12 cellular contexts compared by ENCODE assay signal in the genomic region with DNA sequence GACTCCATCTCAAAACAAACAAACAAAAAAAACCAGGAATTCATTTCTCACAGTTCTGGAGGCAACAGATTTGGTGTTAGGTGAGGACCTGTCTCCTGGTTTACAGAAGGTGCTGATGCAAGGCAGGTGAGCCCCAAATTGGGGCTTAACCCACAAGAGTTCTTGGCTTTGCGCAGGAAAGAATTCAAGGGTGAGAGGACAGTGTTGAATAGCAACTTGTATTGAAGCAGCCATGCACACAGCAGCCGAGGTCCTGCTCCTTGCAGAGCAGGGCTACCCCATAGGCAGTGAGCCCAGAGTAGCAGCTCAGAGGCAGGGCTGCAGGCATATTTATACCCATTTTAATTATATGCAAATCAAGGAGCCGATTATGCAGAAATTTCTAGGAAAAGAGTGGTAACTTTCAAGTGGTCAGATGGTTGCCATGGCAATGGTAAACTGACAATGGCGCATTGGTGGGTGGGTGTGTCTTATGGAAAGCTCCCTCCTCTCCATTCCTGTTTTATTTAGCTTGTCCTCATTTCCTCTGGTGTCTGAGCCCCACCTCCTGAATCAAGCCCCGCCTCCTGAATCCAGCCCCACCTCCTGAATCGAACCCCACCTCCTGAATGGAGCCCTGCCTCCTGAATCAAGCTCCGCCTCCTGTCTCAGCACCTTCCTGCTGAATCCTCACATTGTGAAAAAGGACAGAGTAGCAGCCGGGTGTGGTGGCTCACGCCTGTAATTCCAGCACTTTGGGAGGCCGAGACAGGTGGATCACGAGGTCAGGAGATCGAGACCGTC. TPM values are rescaled to one million over a fixed set of nuclear protein-coding genes. Genes with fewer than 3 reads are reported as not detected.
A peak's percentile ranks its signal among the peaks of the same experiment; 100 is the strongest.
DNase-seq lines count a peak whose midpoint lies in the region; ATAC-seq and TF ChIP-seq lines count a peak whose summit lies in the region.
"Had no signal": no experiment of that assay in that cellular context is flagged by ENCODE, and none has a peak within 500 bp of the region (broad histone marks: within the 10 kb centered on the region; RNA-seq: fewer than 3 reads in every experiment).

No MANE protein-coding gene starts in this region.

- no peak overlapping the region for H3K4me3 ChIP-seq in BE2C (ENCODE audit: low read depth, low read length)
- no peak overlapping the region for H3K4me3 ChIP-seq in SJCRH30
- H3K4me3 ChIP-seq in right cardiac atrium (ENCODE audit: low read length) = no peak overlapping the region
- no peak overlapping the region for H3K4me3 ChIP-seq in left lung
- H3K4me3 ChIP-seq: mucosa of descending colon had no signal

- H3K27me3 ChIP-seq in BE2C (no peaks in the 10 kb centered on the region), SJCRH30 (no peaks in the 10 kb centered on the region), right cardiac atrium (ENCODE audit: control insufficient read depth, insufficient read depth) (no peaks in the 10 kb centered on the region), left lung (peaks cover 0 to 17% of the 10 kb centered on the region in 2 donors)

- 90% methylated on average over 13 of the region's 13 CpGs for WGBS in right cardiac atrium

- H3K27ac ChIP-seq in SJCRH30 = peak overlapping the region; percentile 19; the same call in 1 of the 2 replicates
- H3K27ac ChIP-seq in right cardiac atrium (ENCODE audit: low read length) = no peak overlapping the region
- H3K27ac ChIP-seq in left lung = no peak overlapping the region

- H3K36me3 ChIP-seq in BE2C (no peaks in the 10 kb centered on the region), SJCRH30 (no peaks in the 10 kb centered on the region), left lung (no peaks in the 10 kb centered on the region)

- H3K9me3 ChIP-seq in BE2C (no peaks in the 10 kb centered on the region), SJCRH30 (replicated peaks) (no peaks in the 10 kb centered on the region), right cardiac atrium (ENCODE audit: control insufficient read depth, low read length) (no peaks in the 10 kb centered on the region), left lung (peaks cover 0 to 4% of the 10 kb centered on the region in 2 donors)

- peak in 1 of 2 donors; percentile 51 for ATAC-seq in right cardiac atrium
- no peak for ATAC-seq in left lung
- ATAC-seq in GM18505 (IDR thresholded peaks at IDR 0.05; ENCODE audit: unreplicated experiment) = no peak
- ATAC-seq: mucosa of descending colon, PC-3 had no signal

- TF ChIP-seq POLR2A in GM18505 (IDR thresholded peaks at IDR 0.05; ENCODE audit: borderline replicate concordance, extremely low read depth, insufficient read depth, insufficient read length) = no peak

- H3K4me1 ChIP-seq in BE2C (no peaks in the 10 kb centered on the region), SJCRH30 (peaks cover 18% of the 10 kb centered on the region), right cardiac atrium (ENCODE audit: control insufficient read depth, insufficient read depth, low read length) (no peaks in the 10 kb centered on the region), left lung (peaks cover 0 to 2% of the 10 kb centered on the region in 2 donors)

- DNase-seq in BE2C (peak; percentile 55), GM13976 (ENCODE audit: low spot score) (peak; percentile 9), SJCRH30 (peak; percentile 82 to 85), right cardiac atrium (peak in 2 of 3 donors; percentile 38 to 43), left lung (no peak), epidermal melanocyte (ENCODE audit: insufficient read length, low spot score) (no peak), amygdala (lab: John Stamatoyannopoulos, UW) (no peak)
- DNase-seq: mucosa of descending colon, NCI-H1930, PC-3, substantia nigra had no signal

- in situ Hi-C loops in GM13976 (cut with MboI; ENCODE audit: low sequenced_read_pairs, unreplicated experiment) = no loop called here

- TF ChIP-seq CTCF in BE2C (IDR thresholded peaks at IDR 0.05; ENCODE audit: low read depth, low read length) (no peak), GM13976 (IDR thresholded peaks at IDR 0.05; ENCODE audit: borderline replicate concordance, control extremely low read depth, extremely low read depth, insufficient read depth, missing control alignments) (no peak), left lung (IDR thresholded peaks at IDR 0.05) (no peak)

- intact Hi-C loops in right cardiac atrium (cut with DNase I) = no loop called here
- intact Hi-C loops in left lung (cut with DNase I) = no loop called here

RNA-seq across cellular contexts. Expression of a gene that starts 34.5 kb away (rescaled TPM):
- 2.0 TPM for polyA plus RNA-seq in BE2C (2012; ENCODE audit: insufficient read depth, insufficient read length, low read depth)
- total RNA-seq in SJCRH30 (2014; rRNA removed; shearing (Covaris generic)) = 30.9 and 32.1 TPM in 2 replicates
- total RNA-seq in right cardiac atrium = 10 to 100 TPM; 16.0 to 35.8 (median 26.1) TPM
- 15.4 TPM for polyA plus RNA-seq in right cardiac atrium
- total RNA-seq in left lung = 100 to 1,000 TPM; 205 to 357 TPM

Comparison
In these comparisons a context has a peak if more than half of its experiments do, and no peak if none do; other contexts are left out.
1. DNase-seq: peak in BE2C (single experiment), GM13976 (single experiment), SJCRH30 (2 of 2) and right cardiac atrium (2 of 3); none in left lung (0 of 2), epidermal melanocyte (single experiment) and amygdala (0 of 56).